ENCODE assay signal across 3 cellular contexts in the genomic region with DNA sequence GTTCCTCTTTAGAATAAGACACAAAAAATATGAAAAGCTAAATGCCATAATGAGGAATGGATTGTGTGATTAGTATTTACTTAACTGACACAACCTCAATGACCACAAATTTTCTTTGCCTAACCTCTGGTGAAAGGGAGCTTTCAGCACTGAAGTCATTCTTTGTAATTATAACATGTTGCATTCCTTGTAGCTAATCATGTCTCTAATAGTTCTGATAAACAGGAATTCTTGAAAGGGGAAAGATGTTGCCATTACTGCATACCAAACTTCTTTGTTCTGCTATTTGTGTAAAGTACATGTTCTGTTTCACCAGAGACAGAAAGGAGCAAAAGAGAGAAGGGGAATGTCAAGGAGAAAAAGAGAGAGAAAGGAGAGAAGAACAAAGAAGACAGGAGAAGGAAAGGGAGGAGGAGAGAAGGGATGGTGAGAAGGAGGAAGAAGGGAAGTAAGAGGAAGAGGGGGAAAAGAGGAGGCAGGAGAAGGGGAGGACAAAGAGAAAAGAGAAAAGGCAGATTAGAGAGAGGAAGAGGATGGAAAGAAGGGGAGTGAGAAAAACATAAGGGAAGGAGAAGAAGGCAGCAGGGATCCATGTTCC.
TF ChIP-seq lines count a peak whose summit lies in the region.

No MANE protein-coding gene starts in this region.

TF ChIP-seq in SK-N-SH treated with all-trans-retinoic acid at 6 μM for 48 hours, 23 proteins besides CTCF, POLR2A, EP300 and RAD21:
- TF ChIP-seq ZC3H10 (CRISPR knock-in tag; IDR thresholded peaks at IDR 0.05) (no peak), ISL1 (CRISPR knock-in tag; IDR thresholded peaks at IDR 0.05) (peak; percentile 75), ZFP30 (CRISPR knock-in tag; IDR thresholded peaks at IDR 0.05) (0 out of 2 replicates have a peak, but pooled peaks have one; percentile 5)

TF ChIP-seq in SK-N-SH, 30 proteins besides CTCF, POLR2A, EP300 and RAD21:
- no peak for TF ChIP-seq RCOR1 (IDR thresholded peaks at IDR 0.05; ENCODE audit: low read length)
- TF ChIP-seq, protein P1, sequence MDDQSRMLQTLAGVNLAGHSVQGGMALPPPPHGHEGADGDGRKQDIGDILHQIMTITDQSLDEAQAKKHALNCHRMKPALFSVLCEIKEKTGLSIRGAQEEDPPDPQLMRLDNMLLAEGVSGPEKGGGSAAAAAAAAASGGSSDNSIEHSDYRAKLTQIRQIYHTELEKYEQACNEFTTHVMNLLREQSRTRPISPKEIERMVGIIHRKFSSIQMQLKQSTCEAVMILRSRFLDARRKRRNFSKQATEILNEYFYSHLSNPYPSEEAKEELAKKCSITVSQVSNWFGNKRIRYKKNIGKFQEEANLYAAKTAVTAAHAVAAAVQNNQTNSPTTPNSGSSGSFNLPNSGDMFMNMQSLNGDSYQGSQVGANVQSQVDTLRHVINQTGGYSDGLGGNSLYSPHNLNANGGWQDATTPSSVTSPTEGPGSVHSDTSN (IDR thresholded peaks at IDR 0.05), result no peak
- TF ChIP-seq SIN3A (IDR thresholded peaks at IDR 0.05; ENCODE audit: borderline replicate concordance, low read depth, low read length), result no peak
- no peak for TF ChIP-seq FOXM1 (IDR thresholded peaks at IDR 0.05; ENCODE audit: low read depth)
- TF ChIP-seq, protein P2, sequence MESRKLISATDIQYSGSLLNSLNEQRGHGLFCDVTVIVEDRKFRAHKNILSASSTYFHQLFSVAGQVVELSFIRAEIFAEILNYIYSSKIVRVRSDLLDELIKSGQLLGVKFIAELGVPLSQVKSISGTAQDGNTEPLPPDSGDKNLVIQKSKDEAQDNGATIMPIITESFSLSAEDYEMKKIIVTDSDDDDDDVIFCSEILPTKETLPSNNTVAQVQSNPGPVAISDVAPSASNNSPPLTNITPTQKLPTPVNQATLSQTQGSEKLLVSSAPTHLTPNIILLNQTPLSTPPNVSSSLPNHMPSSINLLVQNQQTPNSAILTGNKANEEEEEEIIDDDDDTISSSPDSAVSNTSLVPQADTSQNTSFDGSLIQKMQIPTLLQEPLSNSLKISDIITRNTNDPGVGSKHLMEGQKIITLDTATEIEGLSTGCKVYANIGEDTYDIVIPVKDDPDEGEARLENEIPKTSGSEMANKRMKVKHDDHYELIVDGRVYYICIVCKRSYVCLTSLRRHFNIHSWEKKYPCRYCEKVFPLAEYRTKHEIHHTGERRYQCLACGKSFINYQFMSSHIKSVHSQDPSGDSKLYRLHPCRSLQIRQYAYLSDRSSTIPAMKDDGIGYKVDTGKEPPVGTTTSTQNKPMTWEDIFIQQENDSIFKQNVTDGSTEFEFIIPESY (IDR thresholded peaks at IDR 0.05; ENCODE audit: borderline replicate concordance, low read depth), result no peak
- no peak for TF ChIP-seq RXRA (IDR thresholded peaks at IDR 0.05; ENCODE audit: borderline replicate concordance, low read depth)
- no peak for TF ChIP-seq SMC3 (IDR thresholded peaks at IDR 0.05; ENCODE audit: low read depth, low read length)
- no peak for TF ChIP-seq TCF12 (IDR thresholded peaks at IDR 0.05)
- no peak for TF ChIP-seq GATA2 (CRISPR knock-in tag; IDR thresholded peaks at IDR 0.05)
- no peak for TF ChIP-seq JUND (IDR thresholded peaks at IDR 0.05)
- TF ChIP-seq MXI1 (IDR thresholded peaks at IDR 0.05; ENCODE audit: low read depth, low read length), result no peak

TF ChIP-seq in HEK293T, 16 proteins besides CTCF, POLR2A, EP300 and RAD21:
- TF ChIP-seq ZNF384 (IDR thresholded peaks at IDR 0.05), result no peak
- no peak for TF ChIP-seq SP1 (IDR thresholded peaks at IDR 0.05)
- no peak for TF ChIP-seq SUZ12 (IDR thresholded peaks at IDR 0.05)
- TF ChIP-seq L3MBTL2 (conservative IDR thresholded peaks at IDR 0.05), result no peak
- no peak for TF ChIP-seq HDGF (IDR thresholded peaks at IDR 0.05; ENCODE audit: borderline replicate concordance)
- TF ChIP-seq FOXM1 (IDR thresholded peaks at IDR 0.05; ENCODE audit: borderline replicate concordance), result no peak
- TF ChIP-seq ELF4 (IDR thresholded peaks at IDR 0.05), result no peak
- no peak for TF ChIP-seq CTBP1 (IDR thresholded peaks at IDR 0.05; ENCODE audit: borderline replicate concordance)
- TF ChIP-seq TARDBP (IDR thresholded peaks at IDR 0.05), result no peak
